8 cellular contexts compared by ENCODE assay signal in genomic region chr19:49590971-49591730, GRCh38. TPM values are rescaled to one million over a fixed set of nuclear protein-coding genes. Genes with fewer than 3 reads are reported as not detected.
DNase-seq lines count a peak whose midpoint lies in the region; ATAC-seq, FAIRE-seq and TF ChIP-seq lines count a peak whose summit lies in the region.

PRR12 (plus strand) TSS chr19:49591182; CDS start chr19:49591655, 473 bp downstream.

- peak within 1 kb of the TSS; percentile 90 for H4K5ac ChIP-seq in H1 (ENCODE audit: insufficient read length, low read depth, low read length)

- H3K23ac ChIP-seq in H1 (ENCODE audit: insufficient read length), result no peak within 1 kb of the TSS

- peak; percentile 67 to 85 (median 77) for DNase-seq in CD8-positive, alpha-beta memory T cell
- DNase-seq in HS-27A (ENCODE audit: low read depth) (peak; percentile 40), NOMO-1 treated with DMSO at 0.1 percent for 48 hours (lab: John Stamatoyannopoulos, UW; ENCODE audit: unreplicated experiment) (peak; percentile 74), H1 (ENCODE audit: low read depth in 1 of 2, low spot score in 2 of 2) (peak in 1 of 2 experiments; percentile 77), medulla oblongata (ENCODE audit: extremely low spot score) (peak; percentile 67)
- peak; percentile 81 for DNase-seq in activated CD8-positive, alpha-beta memory T cell treated with anti-CD3 and anti-CD28 coated beads, Interleukin-2, amount 10 ng/mL, durations not matched to agents 7 days and 5 days
- DNase-seq in stimulated activated CD8-positive, alpha-beta memory T cell treated with anti-CD3 and anti-CD28 coated beads, Interleukin-15, amount 100 ng/mL, for 4 hours (ENCODE audit: low read depth in 2 of 2), result peak; percentile 34 to 60

- ATAC-seq in activated CD8-positive, alpha-beta memory T cell treated with anti-CD3 and anti-CD28 coated beads, Interleukin-2, amount 10 ng/mL, durations not matched to agents 7 days and 5 days, result peak; percentile 12
- ATAC-seq in GM19035 (IDR thresholded peaks at IDR 0.05; ENCODE audit: unreplicated experiment), result no peak

- peaks cover 33 to 45% (median 34%) of the 10 kb centered on the region in 3 donors for H3K4me1 Mint-ChIP-seq in CD8-positive, alpha-beta memory T cell
- H3K4me1 Mint-ChIP-seq in activated CD8-positive, alpha-beta memory T cell treated with anti-CD3 and anti-CD28 coated beads, Interleukin-2, amount 10 ng/mL, durations not matched to agents 7 days and 5 days, result peaks cover 30% of the 10 kb centered on the region

- H3K9ac ChIP-seq in H1 (replicated peaks in 1 of 4; ENCODE audit: extremely low read depth in 1 of 4, low read depth in 3 of 4, low read length in 3 of 4), result peak within 1 kb of the TSS; percentile 74 to 84 (median 82)

- H3K56ac ChIP-seq in H1 (replicated peaks; ENCODE audit: insufficient read length, low read depth, low read length), result peak within 1 kb of the TSS; percentile 96

- peaks cover 4 to 25% of the 10 kb centered on the region in 2 experiments; a peak in 3 of 4 replicates for H3K79me2 ChIP-seq in H1 (ENCODE audit: control insufficient read depth in 1 of 2, insufficient read depth in 2 of 2, low read length in 2 of 2)

- H3K23me2 ChIP-seq in H1 (ENCODE audit: low read depth, low read length), result peaks cover 20% of the 10 kb centered on the region

- peak within 1 kb of the TSS; percentile 92 to 95 for H3K4me2 ChIP-seq in H1 (ENCODE audit: insufficient read depth in 1 of 2, low read depth in 2 of 2, low read length in 2 of 2)

- H2BK5ac ChIP-seq in H1 (ENCODE audit: low read depth, low read length), result peak within 1 kb of the TSS; percentile 95

- no peak for FAIRE-seq in H1 (lab: Jason Lieb, UNC)

- peak within 1 kb of the TSS; percentile 59 for H2BK120ac ChIP-seq in H1 (replicated peaks; ENCODE audit: low read depth, low read length)

- H3K9me3 ChIP-seq in CD8-positive, alpha-beta memory T cell (ENCODE audit: low read length), result no peaks in the 10 kb centered on the region
- no peaks in the 10 kb centered on the region for H3K9me3 ChIP-seq in H1 (ENCODE audit: insufficient read depth in 2 of 2, low read depth in 1 of 2, low read length in 1 of 2)

- peak within 1 kb of the TSS; percentile 70; the same call in 1 of the 2 replicates for H2BK12ac ChIP-seq in H1 (ENCODE audit: low read depth, low read length)

- TF ChIP-seq CTCF in H1 (IDR thresholded peaks at IDR 0.05; ENCODE audit: control extremely low read depth in 1 of 3, insufficient read depth in 1 of 3, low read depth in 1 of 3, low read length in 3 of 3), result no peak

- TF ChIP-seq RAD21 in H1 (IDR thresholded peaks at IDR 0.05 in 1 of 2, conservative IDR thresholded peaks at IDR 0.05 in 1 of 2; ENCODE audit: low read depth in 2 of 2, low read length in 2 of 2), result no peak

- peak within 1 kb of the TSS; percentile 85 to 96 (median 91) for H3K4me3 Mint-ChIP-seq in CD8-positive, alpha-beta memory T cell
- H3K4me3 Mint-ChIP-seq in activated CD8-positive, alpha-beta memory T cell treated with anti-CD3 and anti-CD28 coated beads, Interleukin-2, amount 10 ng/mL, durations not matched to agents 7 days and 5 days, result peak within 1 kb of the TSS; percentile 87

- no peaks in the 10 kb centered on the region for H3K9me3 Mint-ChIP-seq in CD8-positive, alpha-beta memory T cell
- no peaks in the 10 kb centered on the region for H3K9me3 Mint-ChIP-seq in activated CD8-positive, alpha-beta memory T cell treated with anti-CD3 and anti-CD28 coated beads, Interleukin-2, amount 10 ng/mL, durations not matched to agents 7 days and 5 days (ENCODE audit: low read depth)

- H3K4me1 ChIP-seq in CD8-positive, alpha-beta memory T cell (ENCODE audit: insufficient read depth, low read length), result peaks cover 26% of the 10 kb centered on the region
- H3K4me1 ChIP-seq in H1 (replicated peaks in 1 of 4; ENCODE audit: control insufficient read depth in 3 of 4, insufficient read depth in 4 of 4, low read length in 3 of 4), result peaks cover 3 to 9% (median 4%) of the 10 kb centered on the region in 4 experiments; a peak in 6 of 7 replicates

- H2AK5ac ChIP-seq in H1 (ENCODE audit: low read depth, low read length), result peak within 1 kb of the TSS; percentile 97; the same call in 1 of the 2 replicates

- peak within 1 kb of the TSS; percentile 88 for H3K27ac ChIP-seq in CD8-positive, alpha-beta memory T cell (ENCODE audit: low read depth, low read length)
- H3K27ac ChIP-seq in H1 (ENCODE audit: low read depth, low read length), result peak within 1 kb of the TSS; percentile 84

- H3K36me3 Mint-ChIP-seq in CD8-positive, alpha-beta memory T cell, result peaks cover 0 to 34% (median 8%) of the 10 kb centered on the region in 3 donors
- peaks cover 13% of the 10 kb centered on the region for H3K36me3 Mint-ChIP-seq in activated CD8-positive, alpha-beta memory T cell treated with anti-CD3 and anti-CD28 coated beads, Interleukin-2, amount 10 ng/mL, durations not matched to agents 7 days and 5 days

- POLR2A ChIA-PET in CD8-positive, alpha-beta memory T cell (lab: Charles Lee), result interaction anchor here (0.5 to 2.8 kb wide), 11 partner anchors 11 to 96 kb away, joined by 3 to 23 read pairs (median 4); partner anchors contain the start of genes BCL2L12, IRF3, NOSIP and PRMT1
- POLR2A ChIA-PET in H1 (lab: Charles Lee; ENCODE audit: partially characterized antibody), result interaction anchor here (0.7 to 37.8 kb wide), 22 partner anchors 11 to 173 kb away, joined by 3 to 840 read pairs (median 5); partner anchors contain the start of genes BCL2L12, CPT1C, IRF3 and NOSIP

- peak within 1 kb of the TSS; percentile 88 for H4K8ac ChIP-seq in H1 (ENCODE audit: extremely low read depth, insufficient read depth, low read length)

- H2AFZ ChIP-seq in H1 (ENCODE audit: low read length), result no peak within 1 kb of the TSS

- peak within 1 kb of the TSS; percentile 83 for H4K91ac ChIP-seq in H1 (replicated peaks; ENCODE audit: insufficient read length, low read length)

- peaks cover 8% of the 10 kb centered on the region for H3K36me3 ChIP-seq in CD8-positive, alpha-beta memory T cell (ENCODE audit: insufficient read depth, low read length)
- H3K36me3 ChIP-seq in H1 (ENCODE audit: control insufficient read depth in 2 of 4, insufficient read depth in 4 of 4, low read length in 3 of 4), result peaks cover 9 to 23% (median 17%) of the 10 kb centered on the region in 4 experiments; a peak in 7 of 8 replicates

- CTCF ChIA-PET in CD8-positive, alpha-beta memory T cell (lab: Charles Lee), result interaction anchor here (1.4 to 1.5 kb wide), 3 partner anchors 21 to 88 kb away, joined by 4 to 6 read pairs (median 4); no protein-coding TSS in a partner anchor
- CTCF ChIA-PET in activated CD8-positive, alpha-beta memory T cell treated with anti-CD3 and anti-CD28 coated beads, Interleukin-2, amount 10 ng/mL, durations not matched to agents 7 days and 5 days (lab: Charles Lee), result interaction anchor here (0.8 to 3.2 kb wide), 10 partner anchors 11 to 115 kb away, joined by 3 to 13 read pairs (median 4); partner anchors contain the start of genes RRAS and SCAF1
- CTCF ChIA-PET in H1 (lab: Charles Lee; ENCODE audit: partially characterized antibody), result interaction anchor here (1.1 to 2.1 kb wide), 5 partner anchors 21 to 96 kb away, joined by 3 to 5 read pairs (median 4); no protein-coding TSS in a partner anchor

- peaks cover 8% of the 10 kb centered on the region for H3K79me1 ChIP-seq in H1 (ENCODE audit: low read depth, low read length)

- H3K27me3 ChIP-seq in CD8-positive, alpha-beta memory T cell (ENCODE audit: insufficient read depth, low read length, poor library complexity, severe bottlenecking), result no peaks in the 10 kb centered on the region
- H3K27me3 ChIP-seq in H1 (replicated peaks in 1 of 4; ENCODE audit: control insufficient read depth in 3 of 4, extremely low read depth in 1 of 4, insufficient read depth in 3 of 4, low read length in 3 of 4), result no peaks in the 10 kb centered on the region

- WGBS in H1 (ENCODE audit: extremely low coverage in 1 of 2, insufficient coverage in 1 of 2, insufficient read length in 1 of 2, insufficient replicate concordance in 2 of 2, low coverage in 1 of 2, low lambda C conversion rate in 2 of 2, missing lambda C conversion rate in 1 of 2), 2 experiments, result 2% methylated on average over 9 of the region's 66 CpGs; no CpG with 5 or more reads in 1 of the 2 experiments

- H4K20me1 ChIP-seq in H1 (replicated peaks in 1 of 2; ENCODE audit: control insufficient read depth in 1 of 2, insufficient read depth in 2 of 2, low read length in 2 of 2), result peaks cover 0 to 6% of the 10 kb centered on the region in 2 experiments

- peak within 1 kb of the TSS; percentile 69 for H3K4ac ChIP-seq in H1 (replicated peaks; ENCODE audit: insufficient read length, low read depth, low read length)

- peak within 1 kb of the TSS; percentile 93 for H3K18ac ChIP-seq in H1 (ENCODE audit: extremely low read depth, low read length)

- no peak within 1 kb of the TSS for H2BK20ac ChIP-seq in H1 (ENCODE audit: low read length)

- peaks cover 0 to 5% of the 10 kb centered on the region in 2 donors for H3K27me3 Mint-ChIP-seq in CD8-positive, alpha-beta memory T cell
- H3K27me3 Mint-ChIP-seq in activated CD8-positive, alpha-beta memory T cell treated with anti-CD3 and anti-CD28 coated beads, Interleukin-2, amount 10 ng/mL, durations not matched to agents 7 days and 5 days, result peaks cover 4% of the 10 kb centered on the region

- peak within 1 kb of the TSS; percentile 89 to 97 (median 94) for H3K27ac Mint-ChIP-seq in CD8-positive, alpha-beta memory T cell
- H3K27ac Mint-ChIP-seq in activated CD8-positive, alpha-beta memory T cell treated with anti-CD3 and anti-CD28 coated beads, Interleukin-2, amount 10 ng/mL, durations not matched to agents 7 days and 5 days, result peak within 1 kb of the TSS; percentile 89

- no peak for TF ChIP-seq EP300 in H1 (IDR thresholded peaks at IDR 0.05; ENCODE audit: borderline replicate concordance in 1 of 2, low read depth in 2 of 2, low read length in 2 of 2)

- 0 out of 2 replicates have a peak within 1 kb of the TSS, but pooled peaks have one; percentile 88 for H2BK15ac ChIP-seq in H1 (ENCODE audit: low read length)

- no peak; a peak in 1 of 3 replicates for TF ChIP-seq POLR2A in H1 (IDR thresholded peaks at IDR 0.05; ENCODE audit: control extremely low read depth in 1 of 2, low read depth in 2 of 2, low read length in 2 of 2)

- H3K4me3 ChIP-seq in CD8-positive, alpha-beta memory T cell (ENCODE audit: low read length), result peak within 1 kb of the TSS; percentile 95
- peak within 1 kb of the TSS; percentile 95 to 100 (median 96) for H3K4me3 ChIP-seq in H1 (ENCODE audit: extremely low read depth in 1 of 4, insufficient read depth in 2 of 4, low read depth in 3 of 4, low read length in 4 of 4)

- peak within 1 kb of the TSS; percentile 53 for H3K14ac ChIP-seq in H1 (ENCODE audit: insufficient read length)

RNA-seq across cellular contexts. Expression of gene PRR12, which starts in this region (rescaled TPM):
- total RNA-seq in CD8-positive, alpha-beta memory T cell, result 10 to 100 TPM; 25.9 to 27.5 TPM
- polyA plus RNA-seq in CD8-positive, alpha-beta memory T cell, result 0.81 TPM
- 10 to 100 TPM; 34.8 to 46.5 TPM for total RNA-seq in activated CD8-positive, alpha-beta memory T cell treated with anti-CD3 and anti-CD28 coated beads, Interleukin-2, amount 10 ng/mL, durations not matched to agents 7 days and 5 days
- total RNA-seq in H1 (2021; fragmentation: NEBNext Ultra II Directional; extraction: Animal tissue kit (Norgen Biotek cat#: 25700)), result 59.4 and 63.8 TPM in 2 replicates
- 2.5 and 4.6 TPM in 2 replicates for polyA plus RNA-seq in H1 (2011; rRNA removed)
- 1.9 TPM for polyA plus RNA-seq in H1 (2011; cell fraction: cytosol; rRNA removed)
- 11.4 TPM for polyA plus RNA-seq in H1 (2011; cell fraction: nucleus; rRNA removed)
- polyA plus RNA-seq in H1 (2012, experiment 1 of 2), result 25.7 to 40.3 TPM (median 34.3 TPM) in 4 replicates
- polyA plus RNA-seq in H1 (2012, experiment 2 of 2), result 22.2 TPM
- polyA plus RNA-seq in H1 (2013, experiment 1 of 2), result 23.0 TPM
- polyA plus RNA-seq in H1 (2013, experiment 2 of 2), result 21.2 TPM
- 2.5 and 2.8 TPM in 2 replicates for polyA minus RNA-seq in H1 (2011; rRNA and poly(A)+ RNA removed)
- polyA minus RNA-seq in H1 (2011; cell fraction: cytosol; rRNA and poly(A)+ RNA removed), result 15.9 TPM
- 10.8 TPM for polyA minus RNA-seq in H1 (2011; cell fraction: nucleus; rRNA and poly(A)+ RNA removed)
